Comparison of ENCODE assay signal across 1 cellular context in genomic region chr3:112018712-112019111, GRCh38.
TF ChIP-seq lines count a peak whose summit lies in the region.

No MANE protein-coding gene starts in this region.

TF ChIP-seq in HepG2, 621 proteins besides CTCF, POLR2A, EP300 and RAD21:
- peak; percentile 29; the same call in 1 of the 2 replicates for TF ChIP-seq CEBPB (IDR thresholded peaks at IDR 0.05; ENCODE audit: borderline replicate concordance, low read depth, low read length)
- TF ChIP-seq TFDP1 (CRISPR knock-in tag; IDR thresholded peaks at IDR 0.05; ENCODE audit: borderline replicate concordance) = no peak
